ENCODE assay signal across 8 cellular contexts in genomic region chrX:46912098-46912672, GRCh38.
DNase-seq lines count a peak whose midpoint lies in the region; TF ChIP-seq lines count a peak whose summit lies in the region.

TSS of gene JADE3 (plus strand) at chrX:46912421. CDS start at chrX:46984895, 72,474 bp downstream.

- peak within 1 kb of the TSS; percentile 61 to 73 for H3K4me3 ChIP-seq in muscle layer of duodenum (ENCODE audit: low read depth in 1 of 2, low read length in 2 of 2)
- peak within 1 kb of the TSS; percentile 65 to 76 for H3K4me3 ChIP-seq in tibial artery

- no peak within 1 kb of the TSS for H3K27ac ChIP-seq in muscle layer of duodenum (ENCODE audit: low read length)
- peak within 1 kb of the TSS; percentile 55 to 56 for H3K27ac ChIP-seq in tibial artery

- DNase-seq in GM10266 (ENCODE audit: extremely low spot score) (peak; percentile 67), HPDE6-E6E7 (ENCODE audit: extremely low spot score) (peak; percentile 45), NCI-H774 (lab: John Stamatoyannopoulos, UW) (peak; percentile 47), activated T-cell treated with anti-CD3 and anti-CD28 coated beads for 48 hours (ENCODE audit: low read depth) (peak; percentile 5), fibroblast of gingiva (ENCODE audit: low read depth) (peak; percentile 67), tibial artery (peak; percentile 71 to 81), NK-92 (lab: John Stamatoyannopoulos, UW; ENCODE audit: unreplicated experiment) (no peak)

- no peaks in the 10 kb centered on the region for H3K9me3 ChIP-seq in muscle layer of duodenum (ENCODE audit: control insufficient read depth in 1 of 2, low read length in 2 of 2)
- no peaks in the 10 kb centered on the region for H3K9me3 ChIP-seq in tibial artery

- intact Hi-C loops in tibial artery (cut with DNase I; ENCODE audit: low total_unique reads) = no loop called here

- H3K36me3 ChIP-seq in muscle layer of duodenum (ENCODE audit: control insufficient read depth in 1 of 2, insufficient read depth in 2 of 2, low read length in 2 of 2) (no peaks in the 10 kb centered on the region), tibial artery (no peaks in the 10 kb centered on the region)

- TF ChIP-seq CTCF in GM10266 (IDR thresholded peaks at IDR 0.05; ENCODE audit: control insufficient read depth, insufficient read depth, low read depth, missing control alignments) (no peak), tibial artery (IDR thresholded peaks at IDR 0.05) (no peak)

- H3K4me1 ChIP-seq in muscle layer of duodenum (ENCODE audit: control insufficient read depth in 1 of 2, insufficient read depth in 2 of 2, low read length in 2 of 2) (peaks cover 0 to 5% of the 10 kb centered on the region in 2 donors), tibial artery (peaks cover 0 to 7% (median 0%) of the 10 kb centered on the region in 4 donors)

- H3K27me3 ChIP-seq in muscle layer of duodenum (ENCODE audit: low read depth, low read length) (no peaks in the 10 kb centered on the region), tibial artery (no peaks in the 10 kb centered on the region)
